ENCODE assay signal across 8 cellular contexts in genomic region chrX:11533211-11533651, GRCh38.
DNase-seq lines count a peak whose midpoint lies in the region; ATAC-seq and TF ChIP-seq lines count a peak whose summit lies in the region.

No MANE protein-coding gene starts in this region.

- TF ChIP-seq CTCF in coronary artery (IDR thresholded peaks at IDR 0.05) (peak; percentile 68), lung (IDR thresholded peaks at IDR 0.05; ENCODE audit: control extremely low read depth, extremely low read depth) (peak; percentile 93)

- WGBS in lung, 2 donors = 0 to 4% methylated on average over 2 of the region's 2 CpGs

- no peak for DNase-seq in activated T-cell treated with anti-CD3 and anti-CD28 coated beads, Interleukin-2, amount 50 U/mL, for 72 hours
- no peak for DNase-seq in activated T-cell treated with anti-CD3 and anti-CD28 coated beads, Interleukin-2, amount 50 U/mL, for 48 hours
- DNase-seq in HCEC 1CT = peak; percentile 74
- DNase-seq in LoVo (ENCODE audit: low spot score) = peak; percentile 76
- DNase-seq in OCI-M1 (lab: John Stamatoyannopoulos, UW) = peak; percentile 87
- DNase-seq in coronary artery (ENCODE audit: low spot score) = no peak
- no peak for DNase-seq in lung (ENCODE audit: low spot score)
- DNase-seq in effector CD8-positive, alpha-beta T cell (lab: John Stamatoyannopoulos, UW) = no peak

- H3K9me3 ChIP-seq in lung (ENCODE audit: control insufficient read depth in 2 of 2, insufficient read depth in 1 of 2, low read length in 1 of 2) = no peaks in the 10 kb centered on the region

- H3K4me3 ChIP-seq in coronary artery = no peak overlapping the region
- H3K4me3 ChIP-seq in lung = no peak overlapping the region

- H3K36me3 Mint-ChIP-seq in activated T-cell treated with anti-CD3 and anti-CD28 coated beads, Interleukin-2, amount 50 U/mL, for 72 hours (ENCODE audit: insufficient read depth in 2 of 2) = no peaks in the 10 kb centered on the region

- no peaks in the 10 kb centered on the region for H3K27me3 Mint-ChIP-seq in activated T-cell treated with anti-CD3 and anti-CD28 coated beads, Interleukin-2, amount 50 U/mL, for 72 hours (ENCODE audit: low read depth)

- H3K4me1 ChIP-seq in lung (ENCODE audit: control insufficient read depth in 2 of 2, insufficient read depth in 2 of 2, low read length in 2 of 2) = no peaks in the 10 kb centered on the region

- no peak overlapping the region for H3K4me3 Mint-ChIP-seq in activated T-cell treated with anti-CD3 and anti-CD28 coated beads, Interleukin-2, amount 50 U/mL, for 72 hours

- H3K27ac Mint-ChIP-seq in activated T-cell treated with anti-CD3 and anti-CD28 coated beads, Interleukin-2, amount 50 U/mL, for 72 hours = no peak overlapping the region

- H3K27me3 ChIP-seq in lung (ENCODE audit: control insufficient read depth, insufficient read depth) = peaks cover 4% of the 10 kb centered on the region

- H3K27ac ChIP-seq in coronary artery = no peak overlapping the region
- no peak overlapping the region for H3K27ac ChIP-seq in lung (ENCODE audit: low read depth in 1 of 2, low read length in 1 of 2)

- H3K9me3 Mint-ChIP-seq in activated T-cell treated with anti-CD3 and anti-CD28 coated beads, Interleukin-2, amount 50 U/mL, for 72 hours = no peaks in the 10 kb centered on the region

- peak; percentile 95 to 99 for ATAC-seq in activated T-cell treated with anti-CD3 and anti-CD28 coated beads, Interleukin-2, amount 50 U/mL, for 72 hours (replicated peaks in 1 of 2)
- ATAC-seq in lung (ENCODE audit: insufficient read depth, low FRiP score) = peak; percentile 83

- no peaks in the 10 kb centered on the region for H3K4me1 Mint-ChIP-seq in activated T-cell treated with anti-CD3 and anti-CD28 coated beads, Interleukin-2, amount 50 U/mL, for 72 hours (ENCODE audit: low read depth)

- no peaks in the 10 kb centered on the region for H3K36me3 ChIP-seq in lung (ENCODE audit: control insufficient read depth in 2 of 2, insufficient read depth in 2 of 2, low read length in 2 of 2)

Comparison
In these comparisons a context has a peak if more than half of its experiments do, and no peak if none do; other contexts are left out.
1. DNase-seq: peak in HCEC 1CT (single experiment), LoVo (single experiment) and OCI-M1 (single experiment); none in activated T-cell treated with anti-CD3 and anti-CD28 coated beads, Interleukin-2, amount 50 U/mL, for 72 hours (0 of 2), activated T-cell treated with anti-CD3 and anti-CD28 coated beads, Interleukin-2, amount 50 U/mL, for 48 hours (0 of 2), coronary artery (single experiment), lung (single experiment) and effector CD8-positive, alpha-beta T cell (single experiment).